8 cellular contexts compared by ENCODE assay signal in genomic region chr12:55996715-55997534, GRCh38. TPM values are rescaled to one million over a fixed set of nuclear protein-coding genes. Genes with fewer than 3 reads are reported as not detected.
A peak's percentile ranks its signal among the peaks of the same experiment; 100 is the strongest.
DNase-seq lines count a peak whose midpoint lies in the region; ATAC-seq, FAIRE-seq and TF ChIP-seq lines count a peak whose summit lies in the region.

TSS of gene SUOX (plus strand) at chr12:55997276. CDS start at chr12:56002222, 4,946 bp downstream.

- H3K27ac ChIP-seq in angular gyrus (ENCODE audit: low read depth, low read length) (peak within 1 kb of the TSS; percentile 93), heart right ventricle (peak within 1 kb of the TSS in 9 of 10 donors; percentile 62 to 93 (median 83)), osteoblast (ENCODE audit: low read depth, low read length) (peak within 1 kb of the TSS; percentile 71)

- H3K4me3 ChIP-seq in heart right ventricle (peak within 1 kb of the TSS; percentile 19 to 79 (median 66)), osteoblast (ENCODE audit: insufficient read depth, low read length) (peak within 1 kb of the TSS; percentile 96)

- peaks cover 12% of the 10 kb centered on the region for H3K79me2 ChIP-seq in osteoblast (ENCODE audit: insufficient read depth, low read length)

- H4K20me1 ChIP-seq in osteoblast (ENCODE audit: insufficient read depth, low read length), result no peaks in the 10 kb centered on the region

- H3K4me2 ChIP-seq in osteoblast (ENCODE audit: insufficient read depth, low read length), result peak within 1 kb of the TSS; percentile 92

- peak within 1 kb of the TSS; percentile 97 for H2AFZ ChIP-seq in osteoblast (ENCODE audit: low read length)

- ATAC-seq in GM21515 (IDR thresholded peaks at IDR 0.05; ENCODE audit: unreplicated experiment), result peak; percentile 98
- peak; percentile 98 to 100 (median 99) for ATAC-seq in heart right ventricle

- H3K27me3 ChIP-seq in heart right ventricle (no peaks in the 10 kb centered on the region), osteoblast (ENCODE audit: insufficient read depth, low read length) (no peaks in the 10 kb centered on the region)

- intact Hi-C loops in heart right ventricle (cut with DNase I), result loop anchor here in 5 of 10 donors (1.0 to 10.0 kb wide), 5 partner anchors 44 to 120 kb away; partner anchors contain the start of genes RPS26 (in 5 of the 5), PA2G4 (in 1 of the 5), RPL41 (in 1 of the 5) and ZC3H10 (in 1 of the 5)

- peak; percentile 99 for FAIRE-seq in G401.6 (lab: Jason Lieb, UNC)

- H3K4me1 ChIP-seq in heart right ventricle (peaks cover 5 to 22% (median 11%) of the 10 kb centered on the region in 9 donors), osteoblast (ENCODE audit: insufficient read depth, low read length) (peaks cover 14% of the 10 kb centered on the region)

- TF ChIP-seq CTCF in heart right ventricle (IDR thresholded peaks at IDR 0.05), result no peak
- TF ChIP-seq CTCF in osteoblast (IDR thresholded peaks at IDR 0.05; ENCODE audit: extremely low read depth, low read depth, low read length), result no peak

- peaks cover 0 to 58% (median 33%) of the 10 kb centered on the region in 9 donors for H3K36me3 ChIP-seq in heart right ventricle
- peaks cover 30% of the 10 kb centered on the region for H3K36me3 ChIP-seq in osteoblast (ENCODE audit: insufficient read depth, low read length)

- DNase-seq in HT1080 (ENCODE audit: low read depth), result peak; percentile 97
- DNase-seq in NOMO-1 (lab: John Stamatoyannopoulos, UW; ENCODE audit: unreplicated experiment in 2 of 2), result peak; percentile 90 to 97
- DNase-seq in heart right ventricle, result peak; percentile 94 to 97
- DNase-seq in osteoblast (ENCODE audit: insufficient read length, low spot score, missing footprints), result peak; percentile 100
- DNase-seq in central memory CD4-positive, alpha-beta T cell, result no peak

- WGBS in heart right ventricle, 2 donors, result 1% methylated on average over 27 of the region's 27 CpGs

- no peaks in the 10 kb centered on the region for H3K9me3 ChIP-seq in heart right ventricle
- no peaks in the 10 kb centered on the region for H3K9me3 ChIP-seq in osteoblast (ENCODE audit: low read depth, low read length)

RNA-seq across cellular contexts. Expression of gene SUOX, which starts in this region (rescaled TPM):
- total RNA-seq in HT1080 (2014; rRNA removed; shearing (Covaris generic)), result 15.7 and 15.9 TPM in 2 replicates
- 10.5 and 10.9 TPM in 2 replicates for polyA plus RNA-seq in HT1080 (2015; cell fraction: cytosol; rRNA removed)
- polyA plus RNA-seq in HT1080 (2015; cell fraction: nucleus; rRNA removed), result 19.3 and 24.7 TPM in 2 replicates
- total RNA-seq in heart right ventricle (10 to 100 TPM; 28.2 to 44.8 (median 31.4) TPM), osteoblast (12.3 and 13.0 TPM in 2 replicates)
- polyA plus RNA-seq in heart right ventricle, result 10 to 100 TPM; 23.2 to 23.9 TPM
